ENCODE assay signal across 8 cellular contexts in genomic region chr5:177023247-177023703, GRCh38.
DNase-seq lines count a peak whose midpoint lies in the region; ATAC-seq and TF ChIP-seq lines count a peak whose summit lies in the region.

No MANE protein-coding gene starts in this region.

- TF ChIP-seq CTCF in C4-2B (conservative IDR thresholded peaks at IDR 0.05): no peak
- no peak for TF ChIP-seq CTCF in brain microvascular endothelial cell (IDR thresholded peaks at IDR 0.05; ENCODE audit: low read depth, low read length, missing control alignments)

- H3K27ac ChIP-seq in C4-2B: peak overlapping the region; percentile 91
- H3K27ac ChIP-seq in brain microvascular endothelial cell: no peak overlapping the region
- H3K27ac ChIP-seq in subcutaneous abdominal adipose tissue (ENCODE audit: low read depth, low read length): peak overlapping the region; percentile 67

- H3K36me3 ChIP-seq in brain microvascular endothelial cell (replicated peaks) (no peaks in the 10 kb centered on the region), subcutaneous abdominal adipose tissue (ENCODE audit: control insufficient read depth in 5 of 5, insufficient read depth in 5 of 5, low read length in 5 of 5) (no peaks in the 10 kb centered on the region)

- peak; percentile 43 for DNase-seq in NAMALWA (ENCODE audit: low spot score)
- no peak for DNase-seq in brain microvascular endothelial cell
- DNase-seq in islet precursor cell: peak; percentile 53
- DNase-seq in DMS153 (lab: John Stamatoyannopoulos, UW): no peak
- DNase-seq in MV-4-11 (lab: John Stamatoyannopoulos, UW): no peak

- H3K4me1 ChIP-seq in subcutaneous abdominal adipose tissue (ENCODE audit: control insufficient read depth in 5 of 5, insufficient read depth in 5 of 5, low read length in 5 of 5): peaks cover 2 to 21% (median 18%) of the 10 kb centered on the region in 5 donors

- peak; percentile 4 for ATAC-seq in GM21360 (IDR thresholded peaks at IDR 0.05; ENCODE audit: unreplicated experiment)

- H3K9ac ChIP-seq in subcutaneous abdominal adipose tissue (ENCODE audit: low read length in 5 of 5): peak overlapping the region; percentile 88 to 95 (median 93)

- H3K4me3 ChIP-seq in brain microvascular endothelial cell (ENCODE audit: low read depth, low read length) (peak overlapping the region; percentile 92), subcutaneous abdominal adipose tissue (ENCODE audit: low read depth in 1 of 5, low read length in 5 of 5) (peak overlapping the region; percentile 86 to 97 (median 91))

- H3K27me3 ChIP-seq in brain microvascular endothelial cell (replicated peaks) (no peaks in the 10 kb centered on the region), subcutaneous abdominal adipose tissue (ENCODE audit: control insufficient read depth in 5 of 5, insufficient read depth in 4 of 5, low read length in 5 of 5) (no peaks in the 10 kb centered on the region)

- in situ Hi-C loops in brain microvascular endothelial cell (cut with HindIII; ENCODE audit: low pct_ligation_motif_present, low sequenced_read_pairs): no loop called here

- H3K9me3 ChIP-seq in subcutaneous abdominal adipose tissue (ENCODE audit: control insufficient read depth in 5 of 5, low read length in 5 of 5): no peaks in the 10 kb centered on the region

Comparison
In these comparisons a context has a peak if more than half of its experiments do, and no peak if none do; other contexts are left out.
1. DNase-seq: peak in NAMALWA (single experiment) and islet precursor cell (single experiment); none in brain microvascular endothelial cell (single experiment), DMS153 (single experiment) and MV-4-11 (single experiment).